In genomic region chr16:57591086-57591869, GRCh38 we compare ENCODE assay signal across 8 cellular contexts. TPM values are rescaled to one million over a fixed set of nuclear protein-coding genes. Genes with fewer than 3 reads are reported as not detected.
A peak's percentile ranks its signal among the peaks of the same experiment; 100 is the strongest.
DNase-seq lines count a peak whose midpoint lies in the region; ATAC-seq and TF ChIP-seq lines count a peak whose summit lies in the region.

No MANE protein-coding gene starts in this region.

- TF ChIP-seq POLR2A in upper lobe of left lung (IDR thresholded peaks at IDR 0.05), result no peak

- H3K9me2 ChIP-seq in PC-9 (ENCODE audit: insufficient read depth), result no peaks in the 10 kb centered on the region

- no peaks in the 10 kb centered on the region for H4K20me1 ChIP-seq in PC-9 (ENCODE audit: insufficient read depth)

- H3K4me3 Mint-ChIP-seq in activated T-helper 17 cell treated with anti-CD3 and anti-CD28 coated beads, Interleukin-2, amount 50 U/mL, for 72 hours, result peak overlapping the region; percentile 83

- peak overlapping the region; percentile 95 for H3K27ac Mint-ChIP-seq in activated T-helper 17 cell treated with anti-CD3 and anti-CD28 coated beads, Interleukin-2, amount 50 U/mL, for 72 hours

- peak overlapping the region; percentile 67 for H3K4me2 ChIP-seq in PC-9

- peaks cover 27% of the 10 kb centered on the region for H3K36me3 Mint-ChIP-seq in activated T-helper 17 cell treated with anti-CD3 and anti-CD28 coated beads, Interleukin-2, amount 50 U/mL, for 72 hours (ENCODE audit: low read depth)

- H3K36me3 ChIP-seq in HUES48 (ENCODE audit: control insufficient read depth, insufficient read depth, low read length), result no peaks in the 10 kb centered on the region
- H3K36me3 ChIP-seq in PC-9 (ENCODE audit: low read depth), result no peaks in the 10 kb centered on the region
- no peaks in the 10 kb centered on the region for H3K36me3 ChIP-seq in neutrophil
- H3K36me3 ChIP-seq in upper lobe of left lung, result no peaks in the 10 kb centered on the region

- peaks cover 20% of the 10 kb centered on the region for H3F3A ChIP-seq in PC-9 (ENCODE audit: insufficient read depth, low read depth)

- H3K4me1 ChIP-seq in HUES48 (ENCODE audit: control insufficient read depth, insufficient read depth, low read length) (0 out of 2 replicates have a peak, but pooled peaks cover 2% of the 10 kb centered on the region), PC-9 (replicated peaks; ENCODE audit: insufficient read depth) (peaks cover 16% of the 10 kb centered on the region), neutrophil (ENCODE audit: control insufficient read depth in 1 of 2, insufficient read depth in 1 of 2, low read depth in 1 of 2, low read length in 1 of 2) (no peaks in the 10 kb centered on the region), upper lobe of left lung (peaks cover 10 to 14% (median 10%) of the 10 kb centered on the region in 4 donors)

- intact Hi-C loops in PC-9 (cut with micrococcal nuclease; ENCODE audit: unreplicated experiment), result loop anchor here (1.0 to 5.0 kb wide), 4 partner anchors 58 to 306 kb away; partner anchors contain the start of gene KATNB1

- no peak overlapping the region for H3K9ac ChIP-seq in HUES48 (ENCODE audit: low read depth, low read length)

- ATAC-seq in GM21447 (IDR thresholded peaks at IDR 0.05; ENCODE audit: unreplicated experiment) (peak; percentile 67), upper lobe of left lung (ENCODE audit: low FRiP score in 2 of 2) (peak; percentile 92 to 94)
- ATAC-seq in activated T-helper 17 cell treated with anti-CD3 and anti-CD28 coated beads, Interleukin-2, amount 50 U/mL, for 72 hours (replicated peaks), result peak; percentile 93

- POLR2A ChIA-PET in PC-9 (lab: Charles Lee; ENCODE audit: unreplicated experiment), result interaction anchor here (0.5 to 0.6 kb wide), 2 partner anchors 10 to 37 kb away, joined by 3 to 5 read pairs; no protein-coding TSS in a partner anchor

- DNase-seq in DMS53 treated with DMSO at 0.1 percent for 48 hours (lab: John Stamatoyannopoulos, UW; ENCODE audit: unreplicated experiment) (peak; percentile 71), PC-9 (peak; percentile 79), fibroblast of the aortic adventitia (ENCODE audit: low read depth) (peak; percentile 94), upper lobe of left lung (peak in 1 of 2 donors; percentile 73)

- H3K9me3 ChIP-seq in HUES48 (ENCODE audit: control insufficient read depth, insufficient read depth, low read length) (0 out of 2 replicates have a peak, but pooled peaks cover 3% of the 10 kb centered on the region), PC-9 (ENCODE audit: insufficient read depth, low read depth) (0 out of 2 replicates have a peak, but pooled peaks cover 3% of the 10 kb centered on the region), neutrophil (no peaks in the 10 kb centered on the region), upper lobe of left lung (peaks cover 0 to 4% (median 0%) of the 10 kb centered on the region in 4 donors)

- peaks cover 4% of the 10 kb centered on the region for H3K9me3 Mint-ChIP-seq in activated T-helper 17 cell treated with anti-CD3 and anti-CD28 coated beads, Interleukin-2, amount 50 U/mL, for 72 hours

- peaks cover 23% of the 10 kb centered on the region for H3K4me1 Mint-ChIP-seq in activated T-helper 17 cell treated with anti-CD3 and anti-CD28 coated beads, Interleukin-2, amount 50 U/mL, for 72 hours

- H3K27me3 Mint-ChIP-seq in activated T-helper 17 cell treated with anti-CD3 and anti-CD28 coated beads, Interleukin-2, amount 50 U/mL, for 72 hours, result no peaks in the 10 kb centered on the region

- WGBS in upper lobe of left lung, 2 donors, result 15 to 22% methylated on average over 9 of the region's 9 CpGs

- no peak overlapping the region for H3K4me3 ChIP-seq in HUES48 (ENCODE audit: low read depth, low read length)
- H3K4me3 ChIP-seq in PC-9, result no peak overlapping the region; the same call in 1 of the 2 replicates
- no peak overlapping the region for H3K4me3 ChIP-seq in fibroblast of the aortic adventitia (ENCODE audit: low read depth, low read length)
- no peak overlapping the region for H3K4me3 ChIP-seq in neutrophil (ENCODE audit: low read depth in 1 of 2, low read length in 1 of 2)
- no peak overlapping the region for H3K4me3 ChIP-seq in upper lobe of left lung

- H3K27me3 ChIP-seq in HUES48 (ENCODE audit: control insufficient read depth, insufficient read depth, low read length) (no peaks in the 10 kb centered on the region), PC-9 (ENCODE audit: insufficient read depth, low read depth) (no peaks in the 10 kb centered on the region), neutrophil (peaks cover 25% of the 10 kb centered on the region), upper lobe of left lung (no peaks in the 10 kb centered on the region)

- TF ChIP-seq EP300 in upper lobe of left lung (IDR thresholded peaks at IDR 0.05), result no peak

- peak; percentile 97 for TF ChIP-seq CTCF in PC-9 (conservative IDR thresholded peaks at IDR 0.05)
- peak; percentile 94 for TF ChIP-seq CTCF in fibroblast of the aortic adventitia (IDR thresholded peaks at IDR 0.05; ENCODE audit: insufficient read depth, low read length)
- peak; percentile 76 for TF ChIP-seq CTCF in neutrophil (IDR thresholded peaks at IDR 0.05)
- TF ChIP-seq CTCF in upper lobe of left lung (IDR thresholded peaks at IDR 0.05), result peak; percentile 88 to 94 (median 91)

- H3K79me2 ChIP-seq in PC-9 (ENCODE audit: low read depth), result no peaks in the 10 kb centered on the region

- CTCF ChIA-PET in PC-9 (lab: Charles Lee), result interaction anchor here (0.6 to 1.2 kb wide), 11 partner anchors 8 to 690 kb away, joined by 3 to 6 read pairs (median 4); partner anchors contain the start of gene ADGRG1

- BruUV-seq in PC-9 (replicated peaks; lab: Mats Ljungman, UMichigan), result no TSS peak

- H3K27ac ChIP-seq in HUES48 (ENCODE audit: low read depth, low read length) (peak overlapping the region; percentile 27), PC-9 (peak overlapping the region; percentile 80), neutrophil (no peak overlapping the region), upper lobe of left lung (peak overlapping the region in 2 of 4 donors; percentile 22 to 51)

- no peak overlapping the region for H2AFZ ChIP-seq in PC-9

RNA-seq across cellular contexts. Expression of gene ADGRG1, which starts 37.2 kb away (rescaled TPM):
- total RNA-seq in PC-9 (2021) (105 and 131 TPM in 2 replicates), fibroblast of the aortic adventitia (ENCODE audit: low replicate concordance) (1.6 and 9.8 TPM in 2 replicates), upper lobe of left lung (10 to 100 TPM; 34.6 to 89.3 (median 40.4) TPM)
- total RNA-seq in activated T-helper 17 cell treated with anti-CD3 and anti-CD28 coated beads, Interleukin-2, amount 50 U/mL, for 72 hours, result 10 to 100 TPM; 10.7 to 34.3 TPM

RNA-seq across cellular contexts. Expression of gene ADGRG5, which starts 48.8 kb away (rescaled TPM):
- not detected in 2 replicates for total RNA-seq in PC-9 (2021)
- 10 to 100 TPM; 13.7 to 36.9 TPM for total RNA-seq in activated T-helper 17 cell treated with anti-CD3 and anti-CD28 coated beads, Interleukin-2, amount 50 U/mL, for 72 hours
- not detected in 2 replicates for total RNA-seq in fibroblast of the aortic adventitia (ENCODE audit: low replicate concordance)
- total RNA-seq in upper lobe of left lung, result 1 to 10 TPM in 3 of 6 donors, under 1 TPM in 3; 0.76 to 1.8 (median 0.92) TPM

RNA-seq across cellular contexts. Expression of gene CCDC102A, which starts 54.9 kb away (rescaled TPM):
- total RNA-seq in PC-9 (2021) (8.1 and 11.8 TPM in 2 replicates), fibroblast of the aortic adventitia (ENCODE audit: low replicate concordance) (9.9 and 30.7 TPM in 2 replicates), upper lobe of left lung (10 to 100 TPM in 5 of 6 donors, 1 to 10 TPM in 1; 8.2 to 41.9 (median 16.5) TPM)
- 10 to 100 TPM; 16.7 to 21.2 TPM for total RNA-seq in activated T-helper 17 cell treated with anti-CD3 and anti-CD28 coated beads, Interleukin-2, amount 50 U/mL, for 72 hours

Comparison
In these comparisons a context has a peak if more than half of its experiments do, and no peak if none do; other contexts are left out.
1. RNA of gene ADGRG5, which starts 48.8 kb away (total RNA-seq): 13.7 to 36.9 TPM in activated T-helper 17 cell treated with anti-CD3 and anti-CD28 coated beads, Interleukin-2, amount 50 U/mL, for 72 hours; 0.76 to 1.8 TPM in upper lobe of left lung, not detected in PC-9 and not detected in fibroblast of the aortic adventitia; every median in the first group is over 4 times any median in the second.
2. Peak in every context shown above with its lines, with median percentiles within 50 percentile points of each other: ATAC-seq and CTCF ChIP-seq.